In genomic region chrX:30414144-30414543, GRCh38 we compare ENCODE assay signal across 11 cellular contexts.
DNase-seq lines count a peak whose midpoint lies in the region; ATAC-seq lines count a peak whose summit lies in the region.
"Had no signal": no experiment of that assay in that cellular context is flagged by ENCODE, and none has a peak within 500 bp of the region (broad histone marks: within the 10 kb centered on the region; RNA-seq: fewer than 3 reads in every experiment).

No MANE protein-coding gene starts in this region.

- DNase-seq in DMS 273 (lab: John Stamatoyannopoulos, UW; ENCODE audit: unreplicated experiment), result peak; percentile 1
- DNase-seq in DMS 273 treated with DMSO at 0.1 percent for 48 hours (lab: John Stamatoyannopoulos, UW), result no peak
- DNase-seq in NCI-H510A (lab: John Stamatoyannopoulos, UW), result peak; percentile 0
- peak; percentile 85 for DNase-seq in renal cortical epithelial cell (ENCODE audit: low read depth)
- no peak for DNase-seq in HK-2 (ENCODE audit: unreplicated experiment)
- no peak for DNase-seq in stimulated activated naive CD4-positive, alpha-beta T cell (lab: John Stamatoyannopoulos, UW)
- DNase-seq in AG08395 (ENCODE audit: low spot score), result no peak
- DNase-seq: activated naive CD4-positive, alpha-beta T cell treated with anti-CD3 and anti-CD28 coated beads, Interleukin-2, amount 10 ng/mL, durations not matched to agents 7 days and 5 days; hippocampal formation; SHP77 treated with DMSO at 0.1 percent for 48 hours had no signal

- ATAC-seq in HG03159 (IDR thresholded peaks at IDR 0.05; ENCODE audit: unreplicated experiment), result peak; percentile 89

Comparison
In these comparisons a context has a peak if more than half of its experiments do, and no peak if none do; other contexts are left out.
1. DNase-seq: peak in DMS 273 (single experiment), NCI-H510A (single experiment) and renal cortical epithelial cell (single experiment); none in DMS 273 treated with DMSO at 0.1 percent for 48 hours (single experiment), HK-2 (single experiment), stimulated activated naive CD4-positive, alpha-beta T cell (0 of 6) and AG08395 (single experiment).